In the genomic region with DNA sequence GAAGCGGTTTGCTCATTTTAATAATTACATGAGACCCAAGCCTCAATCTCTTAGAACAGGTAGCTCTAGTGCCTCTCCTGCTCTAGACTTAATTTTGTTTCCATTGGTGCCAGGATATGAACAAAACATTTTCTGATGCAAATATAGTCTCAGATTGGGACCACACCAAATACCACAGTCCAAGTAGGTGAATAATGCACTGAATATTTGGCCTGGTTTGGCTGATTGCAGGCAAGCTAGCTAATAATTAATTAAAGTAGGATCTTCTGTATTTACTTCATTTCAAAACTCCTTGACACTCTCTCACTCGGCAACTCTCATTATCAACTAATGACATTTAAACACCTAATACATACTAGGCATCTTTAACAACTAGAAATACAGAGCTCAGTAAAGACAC, we compare ENCODE assay signal across 16 cellular contexts.
"Had no signal": no experiment of that assay in that cellular context is flagged by ENCODE, and none has a peak within 500 bp of the region (broad histone marks: within the 10 kb centered on the region; RNA-seq: fewer than 3 reads in every experiment).

No MANE protein-coding gene starts in this region.

- H3K4me3 ChIP-seq: colonic mucosa, psoas muscle, testis had no signal

- FAIRE-seq: endothelial cell of umbilical vein, urothelium cell line had no signal

- H3K27ac ChIP-seq: colonic mucosa, psoas muscle, testis had no signal

- H3K36me3 ChIP-seq: colonic mucosa had no signal

- ATAC-seq: activated naive CD8-positive, alpha-beta T cell treated with anti-CD3 and anti-CD28 coated beads, Interleukin-2, amount 50 U/mL, for 24 hours; left colon; psoas muscle; stimulated activated naive CD8-positive, alpha-beta T cell treated with anti-CD3 and anti-CD28 coated beads, Interleukin-15, amount 100 ng/mL, for 72 hours; WTC11 had no signal

- DNase-seq: activated CD4-positive, alpha-beta T cell treated with anti-CD3 and anti-CD28 coated beads for 48 hours; activated naive CD4-positive, alpha-beta T cell; activated naive CD8-positive, alpha-beta T cell treated with anti-CD3 and anti-CD28 coated beads, Interleukin-2, amount 50 U/mL, for 24 hours; caudate nucleus; colonic mucosa; effector CD4-positive, alpha-beta T cell; hypothalamus; left colon; nephron progenitor cell; psoas muscle; stimulated activated CD4-positive, alpha-beta T cell treated with anti-CD3 and anti-CD28 coated beads, Interleukin-4, amount 100 ng/mL, for 24 hours; stimulated activated naive CD8-positive, alpha-beta T cell treated with anti-CD3 and anti-CD28 coated beads, Interleukin-15, amount 100 ng/mL, for 72 hours; testis had no signal

- H3K27me3 ChIP-seq: colonic mucosa, testis had no signal

- H3K4me1 ChIP-seq: colonic mucosa, testis had no signal

- H3K9me3 ChIP-seq: colonic mucosa, psoas muscle, testis had no signal
